ENCODE assay signal across 25 cellular contexts in genomic region chr12:121289962-121290361, GRCh38. TPM values are rescaled to one million over a fixed set of nuclear protein-coding genes. Genes with fewer than 3 reads are reported as not detected.
DNase-seq lines count a peak whose midpoint lies in the region; ATAC-seq and TF ChIP-seq lines count a peak whose summit lies in the region.
"Had no signal": no experiment of that assay in that cellular context is flagged by ENCODE, and none has a peak within 500 bp of the region (broad histone marks: within the 10 kb centered on the region; RNA-seq: fewer than 3 reads in every experiment).

No MANE protein-coding gene starts in this region.

- no peak for TF ChIP-seq CTCF in left ventricle myocardium inferior (IDR thresholded peaks at IDR 0.05; ENCODE audit: borderline replicate concordance)
- TF ChIP-seq CTCF in dorsolateral prefrontal cortex (IDR thresholded peaks at IDR 0.05 in 54 of 56, conservative IDR thresholded peaks at IDR 0.05 in 2 of 56; ENCODE audit: low read depth in 1 of 56, partially characterized antibody in 56 of 56), result no peak
- TF ChIP-seq CTCF in neutrophil (IDR thresholded peaks at IDR 0.05), result no peak

- no peak for ATAC-seq in HG02642 (IDR thresholded peaks at IDR 0.05; ENCODE audit: poor library complexity, unreplicated experiment)
- ATAC-seq: A549; activated naive CD8-positive, alpha-beta T cell treated with anti-CD3 and anti-CD28 coated beads, Interleukin-2, amount 50 U/mL, for 24 hours; mucosa of descending colon; natural killer cell treated with Interleukin-12 subunit alpha and Interleukin-12 subunit beta and Interleukin-15 and Interleukin-18, amount 100 ng/mL, for 72 hours; pancreas had no signal

- H3K9me3 ChIP-seq in left ventricle myocardium inferior (replicated peaks), result no peaks in the 10 kb centered on the region
- no peaks in the 10 kb centered on the region for H3K9me3 ChIP-seq in neutrophil
- H3K9me3 ChIP-seq: A549, BE2C, mucosa of descending colon, pancreas had no signal

- H3K27ac ChIP-seq in left ventricle myocardium inferior (replicated peaks), result peak overlapping the region; percentile 57
- H3K27ac ChIP-seq in dorsolateral prefrontal cortex, result peak overlapping the region in 42 of 59 donors; percentile 2 to 96 (median 74)
- peak overlapping the region; percentile 99 for H3K27ac ChIP-seq in neutrophil
- H3K27ac ChIP-seq: A549, pancreas had no signal

- no peak for DNase-seq in left ventricle myocardium inferior
- no peak for DNase-seq in cardiac septum (ENCODE audit: low spot score)
- peak in 1 of 10 donors; percentile 30 for DNase-seq in dorsolateral prefrontal cortex
- DNase-seq in NCI-H2081 (lab: John Stamatoyannopoulos, UW), result no peak
- no peak for DNase-seq in KBM-7
- DNase-seq in NCI-H748 treated with DMSO at 0.1 percent for 48 hours (lab: John Stamatoyannopoulos, UW), result no peak
- DNase-seq: activated CD4-positive, alpha-beta T cell treated with anti-CD3 and anti-CD28 coated beads, Interleukin-2, amount 10 ng/mL, durations not matched to agents 24 days and 14 days; activated naive CD8-positive, alpha-beta T cell treated with anti-CD3 and anti-CD28 coated beads, Interleukin-2, amount 50 U/mL, for 24 hours; activated T-cell treated with anti-CD3 and anti-CD28 coated beads, Interleukin-2, amount 50 U/mL, for 24 hours; BE2C; cerebellar nuclear complex; effector CD8-positive, alpha-beta T cell; mucosa of descending colon; NCI-H1048; NCI-H1694 treated with DMSO at 0.1 percent for 48 hours; NCI-H2171; NCI-H524; retina; SHP77 treated with DMSO at 0.1 percent for 48 hours; stimulated activated CD4-positive, alpha-beta T cell treated with anti-CD3 and anti-CD28 coated beads, Interleukin-2, amount 100 ng/mL, for 48 hours had no signal

- in situ Hi-C loops in KBM-7 (cut with MboI; ENCODE audit: low pct_unique_long_range_greater_than_20kb, low sequenced_read_pairs), result no loop called here

- intact Hi-C loops in left ventricle myocardium inferior (cut with micrococcal nuclease), result no loop called here
- intact Hi-C loops in cardiac septum (cut with DNase I), result no loop called here
- intact Hi-C loops in dorsolateral prefrontal cortex (cut with DNase I), result no loop called here

- peaks cover 11% of the 10 kb centered on the region for H3K36me3 ChIP-seq in left ventricle myocardium inferior
- H3K36me3 ChIP-seq in neutrophil, result peaks cover 11% of the 10 kb centered on the region
- H3K36me3 ChIP-seq: pancreas had no signal

- no peaks in the 10 kb centered on the region for H3K27me3 ChIP-seq in left ventricle myocardium inferior (ENCODE audit: low read depth)
- H3K27me3 ChIP-seq in dorsolateral prefrontal cortex, result no peaks in the 10 kb centered on the region
- no peaks in the 10 kb centered on the region for H3K27me3 ChIP-seq in neutrophil
- H3K27me3 ChIP-seq: BE2C, pancreas had no signal

- H3K4me3 ChIP-seq in left ventricle myocardium inferior (no peak overlapping the region), dorsolateral prefrontal cortex (no peak overlapping the region), neutrophil (ENCODE audit: low read depth in 1 of 2, low read length in 1 of 2) (no peak overlapping the region)
- H3K4me3 ChIP-seq: A549, mucosa of descending colon, pancreas had no signal

- H3K4me1 ChIP-seq in left ventricle myocardium inferior (peaks cover 58% of the 10 kb centered on the region), neutrophil (ENCODE audit: control insufficient read depth in 1 of 2, insufficient read depth in 1 of 2, low read depth in 1 of 2, low read length in 1 of 2) (peaks cover 100% of the 10 kb centered on the region in 2 experiments)
- H3K4me1 ChIP-seq: BE2C had no signal

RNA-seq across cellular contexts. Expression of gene CAMKK2, which starts 6.5 kb away (rescaled TPM):
- total RNA-seq in left ventricle myocardium inferior, result 13.3 TPM
- 17.8 TPM for total RNA-seq in cardiac septum
- 100 to 1,000 TPM in 117 of 120 experiments, 10 to 100 TPM in 3; 52.8 to 279 (median 164) TPM for total RNA-seq in dorsolateral prefrontal cortex
